In the genomic region with DNA sequence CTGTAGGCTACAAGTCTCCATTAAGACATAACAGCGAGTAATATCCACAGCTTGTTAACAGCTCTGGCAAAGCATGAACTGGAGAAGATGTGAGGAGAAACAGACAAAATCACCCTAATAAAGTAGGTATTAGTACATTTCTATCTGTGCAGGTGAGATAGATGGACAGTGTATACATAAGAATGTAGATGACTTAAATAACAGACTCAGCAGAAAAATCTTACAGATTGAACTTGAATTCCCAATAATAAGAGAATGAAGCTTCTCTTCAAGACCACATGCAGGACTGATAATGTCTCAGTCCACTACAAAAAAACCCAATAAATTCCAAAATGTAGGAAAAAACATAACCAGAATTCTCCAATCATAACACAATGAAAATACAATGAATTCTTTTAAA, we compare ENCODE assay signal across 3 cellular contexts.
TF ChIP-seq lines count a peak whose summit lies in the region.

No MANE protein-coding gene starts in this region.

TF ChIP-seq in HepG2, 621 proteins besides CTCF, POLR2A, EP300 and RAD21:
- TF ChIP-seq FOXA1 (IDR thresholded peaks at IDR 0.05) (no peak), FOXA1 (CRISPR knock-in tag; IDR thresholded peaks at IDR 0.05) (no peak), MAFF (IDR thresholded peaks at IDR 0.05; ENCODE audit: low read depth, low read length) (peak; percentile 16; the same call in 1 of the 2 replicates), MAFK (conservative IDR thresholded peaks at IDR 0.05 in 1 of 2, IDR thresholded peaks at IDR 0.05 in 1 of 2; ENCODE audit: low read length in 2 of 2) (peak; percentile 18 to 53; a peak in 2 of 4 replicates), CEBPG (CRISPR knock-in tag; IDR thresholded peaks at IDR 0.05) (no peak)

TF ChIP-seq in A549, 52 proteins besides CTCF, POLR2A, EP300 and RAD21:
- TF ChIP-seq MAFK (IDR thresholded peaks at IDR 0.05; ENCODE audit: partially characterized antibody) (peak; percentile 38), GATA3 (IDR thresholded peaks at IDR 0.05; ENCODE audit: borderline replicate concordance) (no peak), FOSB (CRISPR knock-in tag; IDR thresholded peaks at IDR 0.05) (no peak), CHD2 (IDR thresholded peaks at IDR 0.05; ENCODE audit: low read length, partially characterized antibody) (no peak), PHF8 (IDR thresholded peaks at IDR 0.05; ENCODE audit: borderline replicate concordance, low read depth) (no peak), POLR2AphosphoS2 (conservative IDR thresholded peaks at IDR 0.05; ENCODE audit: low read length) (no peak)
- TF ChIP-seq, protein P1, sequence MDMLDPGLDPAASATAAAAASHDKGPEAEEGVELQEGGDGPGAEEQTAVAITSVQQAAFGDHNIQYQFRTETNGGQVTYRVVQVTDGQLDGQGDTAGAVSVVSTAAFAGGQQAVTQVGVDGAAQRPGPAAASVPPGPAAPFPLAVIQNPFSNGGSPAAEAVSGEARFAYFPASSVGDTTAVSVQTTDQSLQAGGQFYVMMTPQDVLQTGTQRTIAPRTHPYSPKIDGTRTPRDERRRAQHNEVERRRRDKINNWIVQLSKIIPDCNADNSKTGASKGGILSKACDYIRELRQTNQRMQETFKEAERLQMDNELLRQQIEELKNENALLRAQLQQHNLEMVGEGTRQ (IDR thresholded peaks at IDR 0.05) = no peak
- TF ChIP-seq, protein P2, sequence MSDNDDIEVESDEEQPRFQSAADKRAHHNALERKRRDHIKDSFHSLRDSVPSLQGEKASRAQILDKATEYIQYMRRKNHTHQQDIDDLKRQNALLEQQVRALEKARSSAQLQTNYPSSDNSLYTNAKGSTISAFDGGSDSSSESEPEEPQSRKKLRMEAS (IDR thresholded peaks at IDR 0.05) = no peak

TF ChIP-seq in K562, 482 proteins besides CTCF, POLR2A, EP300 and RAD21:
- TF ChIP-seq ZNF316 (IDR thresholded peaks at IDR 0.05) = peak; percentile 61
- no peak for TF ChIP-seq IRF2 (CRISPR knock-in tag; IDR thresholded peaks at IDR 0.05)
TF ChIP-seq in K562: peak in this region for 1.
